Comparison of ENCODE assay signal across 10 cellular contexts in the genomic region with DNA sequence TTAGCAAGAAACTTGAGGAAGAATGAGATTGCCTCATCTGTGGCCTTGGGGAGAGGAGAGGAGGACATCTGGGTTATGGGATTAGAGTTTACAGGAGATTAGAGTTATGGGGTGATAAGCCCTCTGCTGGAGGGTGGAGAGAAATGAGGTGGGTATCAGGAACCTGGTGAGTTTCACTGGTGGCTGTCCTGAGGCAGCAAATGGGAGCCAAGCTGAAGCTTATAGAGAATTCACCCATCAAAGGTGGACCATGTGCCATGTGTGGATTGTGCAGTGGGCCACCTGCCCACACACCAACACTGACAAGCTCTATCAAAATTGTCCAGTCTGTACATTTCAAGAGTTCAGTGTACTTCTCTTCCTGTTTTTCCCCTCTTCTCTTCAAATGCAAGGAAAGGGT.
DNase-seq lines count a peak whose midpoint lies in the region; ATAC-seq and TF ChIP-seq lines count a peak whose summit lies in the region.
"Had no signal": no experiment of that assay in that cellular context is flagged by ENCODE, and none has a peak within 500 bp of the region (broad histone marks: within the 10 kb centered on the region; RNA-seq: fewer than 3 reads in every experiment).

No MANE protein-coding gene starts in this region.

- H3K36me3 Mint-ChIP-seq in activated T-helper 17 cell treated with anti-CD3 and anti-CD28 coated beads, Interleukin-2, amount 50 U/mL, for 72 hours (ENCODE audit: low read depth) = peaks cover 6% of the 10 kb centered on the region

- H3K27ac ChIP-seq in mesendoderm (ENCODE audit: low read depth, low read length) = no peak overlapping the region

- H4K5ac ChIP-seq in mesendoderm (ENCODE audit: low read length) = no peak overlapping the region

- H3K4me3 Mint-ChIP-seq in activated T-helper 17 cell treated with anti-CD3 and anti-CD28 coated beads, Interleukin-2, amount 50 U/mL, for 72 hours = no peak overlapping the region
- H3K4me3 Mint-ChIP-seq: brain had no signal

- peaks cover 6% of the 10 kb centered on the region for H3K4me1 Mint-ChIP-seq in activated T-helper 17 cell treated with anti-CD3 and anti-CD28 coated beads, Interleukin-2, amount 50 U/mL, for 72 hours

- no peaks in the 10 kb centered on the region for H3K79me1 ChIP-seq in mesendoderm (ENCODE audit: low read length)

- peak overlapping the region; percentile 8 for H3K27ac Mint-ChIP-seq in activated T-helper 17 cell treated with anti-CD3 and anti-CD28 coated beads, Interleukin-2, amount 50 U/mL, for 72 hours

- peak; percentile 4 for TF ChIP-seq CTCF in GM10248 (IDR thresholded peaks at IDR 0.05; ENCODE audit: control extremely low read depth, extremely low read depth, low read depth, missing control alignments)

- no peak overlapping the region for H3K18ac ChIP-seq in mesendoderm (ENCODE audit: low read length)

- H3K9me3 Mint-ChIP-seq in activated T-helper 17 cell treated with anti-CD3 and anti-CD28 coated beads, Interleukin-2, amount 50 U/mL, for 72 hours = no peaks in the 10 kb centered on the region

- no peak overlapping the region for H2AK5ac ChIP-seq in mesendoderm (ENCODE audit: low read length)

- no peak overlapping the region for H2BK120ac ChIP-seq in mesendoderm (ENCODE audit: low read depth, low read length)

- ATAC-seq in activated T-helper 17 cell treated with anti-CD3 and anti-CD28 coated beads, Interleukin-2, amount 50 U/mL, for 72 hours (replicated peaks) = peak; percentile 12
- ATAC-seq in GM21825 (IDR thresholded peaks at IDR 0.05; ENCODE audit: unreplicated experiment) (no peak), HG03025 (IDR thresholded peaks at IDR 0.05; ENCODE audit: low FRiP score, unreplicated experiment) (no peak), GM21526 (IDR thresholded peaks at IDR 0.05; ENCODE audit: low FRiP score, unreplicated experiment) (no peak)

- no peaks in the 10 kb centered on the region for H3K27me3 Mint-ChIP-seq in activated T-helper 17 cell treated with anti-CD3 and anti-CD28 coated beads, Interleukin-2, amount 50 U/mL, for 72 hours

- no peak overlapping the region for H3K9ac ChIP-seq in mesendoderm (ENCODE audit: low read length)

- CTCF ChIA-PET in GM10248 (lab: Yijun Ruan, JAX) = interaction anchor here (0.9 to 1.6 kb wide), 3 partner anchors 14 to 20 kb away, joined by 3 to 8 read pairs (median 5); no protein-coding TSS in a partner anchor

- H3K4me3 ChIP-seq in mesendoderm (ENCODE audit: low read length) = no peak overlapping the region

- H3K27me3 ChIP-seq in mesendoderm (ENCODE audit: insufficient read depth, low read length, poor library complexity) = no peaks in the 10 kb centered on the region

- no peaks in the 10 kb centered on the region for H3K79me2 ChIP-seq in mesendoderm (ENCODE audit: control insufficient read depth, insufficient read depth, low read length)

- in situ Hi-C loops in KBM-7 (cut with MboI; ENCODE audit: low pct_unique_long_range_greater_than_20kb, low sequenced_read_pairs) = no loop called here

- H3K4me2 ChIP-seq in mesendoderm (ENCODE audit: low read length) = no peak overlapping the region

- no peak overlapping the region for H3K4ac ChIP-seq in mesendoderm (ENCODE audit: low read depth, low read length)

- no peak for DNase-seq in GM10248 (ENCODE audit: extremely low spot score)
- peak; percentile 56 for DNase-seq in KBM-7
- peak; percentile 72 for DNase-seq in mesendoderm
- no peak for DNase-seq in activated T-cell treated with anti-CD3 and anti-CD28 coated beads for 4 hours
- DNase-seq: nucleus accumbens had no signal

- no peak overlapping the region for H3K23ac ChIP-seq in mesendoderm (ENCODE audit: low read length)

- H4K8ac ChIP-seq in mesendoderm (ENCODE audit: low read depth, low read length) = no peak overlapping the region

- no peak overlapping the region for H3K56ac ChIP-seq in mesendoderm (ENCODE audit: low read length)

- H2BK5ac ChIP-seq in mesendoderm (ENCODE audit: low read length) = no peak overlapping the region

- no peak overlapping the region for H2BK15ac ChIP-seq in mesendoderm (replicated peaks; ENCODE audit: low read depth)

- H3K36me3 ChIP-seq in mesendoderm (ENCODE audit: control insufficient read depth, insufficient read depth, low read length) = no peaks in the 10 kb centered on the region

- no peaks in the 10 kb centered on the region for H3K4me1 ChIP-seq in mesendoderm (ENCODE audit: control insufficient read depth, low read depth, low read length)

- POLR2A ChIA-PET in GM10248 (lab: Yijun Ruan, JAX) = no interaction called here

Comparison
In these comparisons a context has a peak if more than half of its experiments do, and no peak if none do; other contexts are left out.
1. DNase-seq: peak in KBM-7 (single experiment) and mesendoderm (single experiment); none in GM10248 (single experiment) and activated T-cell treated with anti-CD3 and anti-CD28 coated beads for 4 hours (single experiment).